Comparison of ENCODE assay signal across 33 cellular contexts in the genomic region with DNA sequence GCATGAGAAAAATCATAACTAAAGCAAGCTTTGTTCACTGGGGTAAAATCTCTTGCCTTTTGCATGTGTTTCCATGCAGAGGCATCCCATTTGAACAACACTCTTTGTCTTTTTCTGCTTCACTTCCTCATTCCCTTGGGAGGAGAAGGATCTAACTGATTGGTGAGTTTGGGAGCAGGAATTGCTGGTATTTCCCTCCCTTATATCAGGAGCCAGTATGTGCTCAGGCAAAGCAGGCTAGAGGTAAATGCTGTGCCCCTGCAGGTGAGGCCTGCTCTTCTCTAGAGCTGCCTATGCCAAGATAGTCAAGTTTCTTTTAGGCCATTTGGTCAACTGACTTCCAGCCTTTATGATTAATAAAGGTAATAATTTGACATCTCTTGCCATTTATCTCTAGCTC.
A peak's percentile ranks its signal among the peaks of the same experiment; 100 is the strongest.
DNase-seq lines count a peak whose midpoint lies in the region; ATAC-seq, FAIRE-seq and TF ChIP-seq lines count a peak whose summit lies in the region.
"Had no signal": no experiment of that assay in that cellular context is flagged by ENCODE, and none has a peak within 500 bp of the region (broad histone marks: within the 10 kb centered on the region; RNA-seq: fewer than 3 reads in every experiment).

No MANE protein-coding gene starts in this region.

- no peak overlapping the region for H3K23ac ChIP-seq in H1 (ENCODE audit: insufficient read length)

- H2BK15ac ChIP-seq in H1 (ENCODE audit: low read length): no peak overlapping the region

- peak in 1 of 2 experiments; percentile 9; a peak in 1 of 4 replicates for TF ChIP-seq RAD21 in H1 (IDR thresholded peaks at IDR 0.05 in 1 of 2, conservative IDR thresholded peaks at IDR 0.05 in 1 of 2; ENCODE audit: low read depth in 2 of 2, low read length in 2 of 2)

- H3K56ac ChIP-seq in H1 (replicated peaks; ENCODE audit: insufficient read length, low read depth, low read length): no peak overlapping the region

- H4K20me1 ChIP-seq in H1 (replicated peaks in 1 of 2; ENCODE audit: control insufficient read depth in 1 of 2, insufficient read depth in 2 of 2, low read length in 2 of 2): no peaks in the 10 kb centered on the region

- H2BK120ac ChIP-seq in H1 (replicated peaks; ENCODE audit: low read depth, low read length): no peak overlapping the region

- no peak for TF ChIP-seq EP300 in H1 (IDR thresholded peaks at IDR 0.05; ENCODE audit: borderline replicate concordance in 1 of 2, low read depth in 2 of 2, low read length in 2 of 2)

- no peak overlapping the region for H4K91ac ChIP-seq in H1 (replicated peaks; ENCODE audit: insufficient read length, low read length)

- TF ChIP-seq POLR2A in H1 (IDR thresholded peaks at IDR 0.05; ENCODE audit: control extremely low read depth in 1 of 2, low read depth in 2 of 2, low read length in 2 of 2): no peak

- no peaks in the 10 kb centered on the region for H3K79me2 ChIP-seq in H1 (ENCODE audit: control insufficient read depth in 1 of 2, insufficient read depth in 2 of 2, low read length in 2 of 2)

- H3K4ac ChIP-seq in H1 (replicated peaks; ENCODE audit: insufficient read length, low read depth, low read length): no peak overlapping the region

- FAIRE-seq in H1 (lab: Jason Lieb, UNC): peak; percentile 93
- no peak for FAIRE-seq in small intestine (lab: Jason Lieb, UNC)

- H3K4me1 ChIP-seq in H1 (replicated peaks in 1 of 4; ENCODE audit: control insufficient read depth in 3 of 4, insufficient read depth in 4 of 4, low read length in 3 of 4) (peaks cover 0 to 5% (median 0%) of the 10 kb centered on the region in 4 experiments; a peak in 1 of 7 replicates), small intestine (ENCODE audit: control insufficient read depth in 2 of 2, insufficient read depth in 1 of 2, low read depth in 1 of 2, low read length in 1 of 2) (no peaks in the 10 kb centered on the region)
- H3K4me1 ChIP-seq: breast epithelium, gastrocnemius medialis, upper lobe of left lung had no signal

- no peak overlapping the region for H3K27ac ChIP-seq in H1 (ENCODE audit: low read depth, low read length)
- H3K27ac ChIP-seq in small intestine (ENCODE audit: low read depth in 1 of 2, low read length in 1 of 2): no peak overlapping the region
- H3K27ac ChIP-seq: 22Rv1, breast epithelium, gastrocnemius medialis, PC-9, upper lobe of left lung had no signal

- no peak overlapping the region for H2BK20ac ChIP-seq in H1 (ENCODE audit: low read length)

- no peak for TF ChIP-seq CTCF in H1 (IDR thresholded peaks at IDR 0.05; ENCODE audit: control extremely low read depth in 1 of 3, insufficient read depth in 1 of 3, low read depth in 1 of 3, low read length in 3 of 3)

- no peaks in the 10 kb centered on the region for H3K9me3 ChIP-seq in H1 (ENCODE audit: insufficient read depth in 2 of 2, low read depth in 1 of 2, low read length in 1 of 2)
- no peaks in the 10 kb centered on the region for H3K9me3 ChIP-seq in small intestine (ENCODE audit: control insufficient read depth, low read depth)
- H3K9me3 ChIP-seq: breast epithelium, gastrocnemius medialis, upper lobe of left lung had no signal

- H3K14ac ChIP-seq in H1 (ENCODE audit: insufficient read length): no peak overlapping the region

- CTCF ChIA-PET in H1 (lab: Charles Lee; ENCODE audit: partially characterized antibody): interaction anchor here (1.0 to 1.6 kb wide), 3 partner anchors 41 to 230 kb away, joined by 3 to 4 read pairs (median 3); no protein-coding TSS in a partner anchor

- H3K18ac ChIP-seq in H1 (ENCODE audit: extremely low read depth, low read length): no peak overlapping the region

- peak overlapping the region; percentile 67; the same call in 1 of the 2 replicates for H2AFZ ChIP-seq in H1 (ENCODE audit: low read length)
- H2AFZ ChIP-seq: PC-9 had no signal

- no peak overlapping the region for H3K4me3 ChIP-seq in H1 (ENCODE audit: extremely low read depth in 1 of 4, insufficient read depth in 2 of 4, low read depth in 3 of 4, low read length in 4 of 4)
- H3K4me3 ChIP-seq in small intestine (ENCODE audit: low read depth in 1 of 2, low read length in 2 of 2): no peak overlapping the region
- H3K4me3 ChIP-seq: breast epithelium, gastrocnemius medialis, PC-9, upper lobe of left lung had no signal

- H3K36me3 ChIP-seq in H1 (ENCODE audit: control insufficient read depth in 2 of 4, insufficient read depth in 4 of 4, low read length in 3 of 4) (no peaks in the 10 kb centered on the region), small intestine (ENCODE audit: control insufficient read depth in 2 of 2, insufficient read depth in 2 of 2, low read length in 2 of 2) (no peaks in the 10 kb centered on the region)
- H3K36me3 ChIP-seq: breast epithelium, gastrocnemius medialis, upper lobe of left lung had no signal

- no peak overlapping the region for H3K4me2 ChIP-seq in H1 (ENCODE audit: insufficient read depth in 1 of 2, low read depth in 2 of 2, low read length in 2 of 2)
- H3K4me2 ChIP-seq: PC-9 had no signal

- H2BK5ac ChIP-seq in H1 (ENCODE audit: low read depth, low read length): no peak overlapping the region

- no peak overlapping the region for H4K8ac ChIP-seq in H1 (ENCODE audit: extremely low read depth, insufficient read depth, low read length)

- H3K23me2 ChIP-seq in H1 (ENCODE audit: low read depth, low read length): no peaks in the 10 kb centered on the region

- H3K79me1 ChIP-seq in H1 (ENCODE audit: low read depth, low read length): no peaks in the 10 kb centered on the region

- no peak overlapping the region for H2AK5ac ChIP-seq in H1 (ENCODE audit: low read depth, low read length)

- no peak overlapping the region for H2BK12ac ChIP-seq in H1 (ENCODE audit: low read depth, low read length)

- ATAC-seq in HG03108 (IDR thresholded peaks at IDR 0.05; ENCODE audit: unreplicated experiment): no peak
- ATAC-seq: activated CD8-positive, alpha-beta T cell treated with anti-CD3 and anti-CD28 coated beads for 36 hours; activated naive CD4-positive, alpha-beta T cell treated with anti-CD3 and anti-CD28 coated beads, Interleukin-2, amount 50 U/mL, for 72 hours; activated T-helper 17 cell treated with anti-CD3 and anti-CD28 coated beads, Interleukin-2, amount 50 U/mL, for 72 hours; gastrocnemius medialis; Right ventricle myocardium inferior; SK-N-SH treated with all-trans-retinoic acid at 6 μM for 48 hours; stimulated activated memory B cell treated with anti-CD40 and anti-IgM and Interleukin-4, amounts not matched to agents 10 μg/mL and 1 μg/mL and 100 μg/mL, for 72 hours; T-helper 17 cell had no signal

- peak; percentile 9 for DNase-seq in DMS53 (lab: John Stamatoyannopoulos, UW)
- DNase-seq in DMS53 treated with DMSO at 0.1 percent for 48 hours (lab: John Stamatoyannopoulos, UW; ENCODE audit: unreplicated experiment): no peak
- peak in 1 of 2 experiments; percentile 34 for DNase-seq in H1 (ENCODE audit: low read depth in 1 of 2, low spot score in 2 of 2)
- DNase-seq in kidney glomerular epithelial cell (lab: John Stamatoyannopoulos, UW): peak; percentile 6
- no peak for DNase-seq in retina
- DNase-seq in small intestine: no peak
- no peak for DNase-seq in NCI-H2081 treated with DMSO at 0.1 percent for 48 hours (lab: John Stamatoyannopoulos, UW)
- DNase-seq: activated CD4-positive, CD25-positive, alpha-beta regulatory T cell treated with anti-CD3 and anti-CD28 coated beads, Interleukin-2, amount 50 U/mL, for 72 hours; activated CD8-positive, alpha-beta memory T cell treated with anti-CD3 and anti-CD28 coated beads, Interleukin-2, amount 50 U/mL, for 48 hours; activated CD8-positive, alpha-beta T cell treated with anti-CD3 and anti-CD28 coated beads for 36 hours; amygdala; C1 segment of cervical spinal cord; DND-41; gastrocnemius medialis; HFFc6; midbrain; naive B cell; NCI-H1092 treated with DMSO at 0.1 percent for 48 hours; NCI-H1694 treated with DMSO at 0.1 percent for 48 hours; NCI-H524; NK-92 treated with Interleukin-12 subunit alpha and Interleukin-12 subunit beta, amount 100 ng/mL, for 24 hours; PC-9; substantia nigra; T-helper 17 cell; upper lobe of left lung had no signal

- peak overlapping the region; percentile 72 for H4K5ac ChIP-seq in H1 (ENCODE audit: insufficient read length, low read depth, low read length)

- H3K9ac ChIP-seq in H1 (replicated peaks in 1 of 4; ENCODE audit: extremely low read depth in 1 of 4, low read depth in 3 of 4, low read length in 3 of 4): no peak overlapping the region

- no peaks in the 10 kb centered on the region for H3K27me3 ChIP-seq in H1 (replicated peaks in 1 of 4; ENCODE audit: control insufficient read depth in 3 of 4, extremely low read depth in 1 of 4, insufficient read depth in 3 of 4, low read length in 3 of 4)
- H3K27me3 ChIP-seq in small intestine (ENCODE audit: control insufficient read depth in 2 of 2, insufficient read depth in 2 of 2, low read length in 2 of 2): no peaks in the 10 kb centered on the region
- H3K27me3 ChIP-seq: breast epithelium, gastrocnemius medialis, upper lobe of left lung had no signal

- POLR2A ChIA-PET in H1 (lab: Charles Lee; ENCODE audit: partially characterized antibody): no interaction called here

TF ChIP-seq in H1, 55 proteins besides CTCF, POLR2A, EP300 and RAD21:
- TF ChIP-seq SIN3A (conservative IDR thresholded peaks at IDR 0.05 in 1 of 2, IDR thresholded peaks at IDR 0.05 in 1 of 2; ENCODE audit: low read depth in 1 of 2, low read length in 2 of 2): no peak
- TF ChIP-seq, protein P1, sequence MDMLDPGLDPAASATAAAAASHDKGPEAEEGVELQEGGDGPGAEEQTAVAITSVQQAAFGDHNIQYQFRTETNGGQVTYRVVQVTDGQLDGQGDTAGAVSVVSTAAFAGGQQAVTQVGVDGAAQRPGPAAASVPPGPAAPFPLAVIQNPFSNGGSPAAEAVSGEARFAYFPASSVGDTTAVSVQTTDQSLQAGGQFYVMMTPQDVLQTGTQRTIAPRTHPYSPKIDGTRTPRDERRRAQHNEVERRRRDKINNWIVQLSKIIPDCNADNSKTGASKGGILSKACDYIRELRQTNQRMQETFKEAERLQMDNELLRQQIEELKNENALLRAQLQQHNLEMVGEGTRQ (IDR thresholded peaks at IDR 0.05; ENCODE audit: low read length): peak; percentile 30; the same call in 1 of the 2 replicates
- peak; percentile 80 for TF ChIP-seq E2F6 (IDR thresholded peaks at IDR 0.05)
- peak; percentile 95 for TF ChIP-seq TEAD4 (IDR thresholded peaks at IDR 0.05; ENCODE audit: low read depth, low read length)

Comparison
In these comparisons a context has a peak if more than half of its experiments do, and no peak if none do; other contexts are left out.
1. DNase-seq: peak in DMS53 (single experiment) and kidney glomerular epithelial cell (single experiment); none in DMS53 treated with DMSO at 0.1 percent for 48 hours (single experiment), retina (single experiment), small intestine (single experiment) and NCI-H2081 treated with DMSO at 0.1 percent for 48 hours (single experiment).